ENCODE assay signal across 9 cellular contexts in the genomic region with DNA sequence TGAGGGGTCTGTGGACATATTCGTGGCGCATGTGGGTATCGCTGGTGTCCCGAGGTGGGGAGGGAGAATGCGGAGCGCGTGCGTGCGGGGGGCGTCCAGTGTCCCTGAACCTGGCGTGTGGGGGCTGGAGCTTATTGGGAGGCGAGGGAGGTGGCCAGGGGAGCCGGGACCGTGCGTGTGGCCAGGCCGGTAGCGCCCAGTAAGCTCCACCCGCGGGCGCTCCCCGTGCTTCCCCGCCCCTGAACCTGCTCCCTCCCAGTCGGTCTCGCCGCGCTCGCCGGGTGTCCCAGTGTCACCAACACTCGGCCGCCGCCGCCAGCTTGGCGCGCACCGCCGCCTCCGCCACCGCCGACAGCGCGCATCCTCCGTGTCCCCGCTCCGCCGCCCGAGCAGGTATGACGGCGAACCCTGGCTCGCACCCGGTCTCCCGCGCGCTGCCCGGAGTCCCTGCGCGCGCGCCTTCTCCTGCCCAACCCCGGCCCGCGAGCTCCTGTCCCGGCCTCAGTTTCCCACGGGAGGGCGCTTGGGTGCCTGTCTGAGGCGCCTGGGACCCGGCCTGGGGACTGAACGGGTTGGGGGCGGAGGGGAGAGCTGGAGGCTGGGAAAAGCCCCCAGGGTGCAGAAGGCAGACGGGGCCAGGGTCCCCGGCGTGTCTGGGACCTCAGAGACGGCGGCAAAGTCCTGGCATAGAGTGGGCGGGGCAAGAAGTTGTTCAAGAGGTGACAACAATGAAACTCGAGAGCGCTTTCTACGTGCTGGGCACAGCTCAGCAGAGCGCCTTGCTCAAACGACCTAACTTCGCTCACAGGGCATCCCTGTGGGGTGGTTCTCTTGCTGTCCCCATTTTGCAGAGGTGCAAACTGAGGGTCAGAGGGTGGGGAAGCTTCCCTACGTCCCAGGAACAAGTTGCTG. TPM values are rescaled to one million over a fixed set of nuclear protein-coding genes. Genes with fewer than 3 reads are reported as not detected.
DNase-seq lines count a peak whose midpoint lies in the region; ATAC-seq and TF ChIP-seq lines count a peak whose summit lies in the region.
"Had no signal": no experiment of that assay in that cellular context is flagged by ENCODE, and none has a peak within 500 bp of the region (broad histone marks: within the 10 kb centered on the region; RNA-seq: fewer than 3 reads in every experiment).

A gene with protein sequence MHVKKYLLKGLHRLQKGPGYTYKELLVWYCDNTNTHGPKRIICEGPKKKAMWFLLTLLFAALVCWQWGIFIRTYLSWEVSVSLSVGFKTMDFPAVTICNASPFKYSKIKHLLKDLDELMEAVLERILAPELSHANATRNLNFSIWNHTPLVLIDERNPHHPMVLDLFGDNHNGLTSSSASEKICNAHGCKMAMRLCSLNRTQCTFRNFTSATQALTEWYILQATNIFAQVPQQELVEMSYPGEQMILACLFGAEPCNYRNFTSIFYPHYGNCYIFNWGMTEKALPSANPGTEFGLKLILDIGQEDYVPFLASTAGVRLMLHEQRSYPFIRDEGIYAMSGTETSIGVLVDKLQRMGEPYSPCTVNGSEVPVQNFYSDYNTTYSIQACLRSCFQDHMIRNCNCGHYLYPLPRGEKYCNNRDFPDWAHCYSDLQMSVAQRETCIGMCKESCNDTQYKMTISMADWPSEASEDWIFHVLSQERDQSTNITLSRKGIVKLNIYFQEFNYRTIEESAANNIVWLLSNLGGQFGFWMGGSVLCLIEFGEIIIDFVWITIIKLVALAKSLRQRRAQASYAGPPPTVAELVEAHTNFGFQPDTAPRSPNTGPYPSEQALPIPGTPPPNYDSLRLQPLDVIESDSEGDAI (plus strand): TSS at position 258 of the 912 bp plus-strand sequence. CDS start 46,298 bp downstream, outside the sequence.

- no peak for ATAC-seq in T-helper 17 cell
- no peak for ATAC-seq in thoracic aorta (ENCODE audit: insufficient number of reproducible peaks, low FRiP score, low read depth)
- no peak for ATAC-seq in HG02852 (IDR thresholded peaks at IDR 0.05; ENCODE audit: unreplicated experiment)

- no peak within 1 kb of the TSS for H3K27ac Mint-ChIP-seq in T-helper 17 cell

- H3K27ac ChIP-seq in iPS-20b (ENCODE audit: low read length) = no peak within 1 kb of the TSS
- H3K27ac ChIP-seq in thoracic aorta = no peak within 1 kb of the TSS

- H3K27me3 ChIP-seq in iPS-20b (ENCODE audit: insufficient read depth, low read length) = peaks cover 48% of the 10 kb centered on the region
- H3K27me3 ChIP-seq in thoracic aorta (replicated peaks; ENCODE audit: insufficient read depth) = no peaks in the 10 kb centered on the region

- peak within 1 kb of the TSS; percentile 22 for H3K4me3 Mint-ChIP-seq in T-helper 17 cell

- H3K9ac ChIP-seq in iPS-20b (ENCODE audit: low read depth, low read length) = no peak within 1 kb of the TSS

- peak; percentile 13 for DNase-seq in activated CD4-positive, alpha-beta T cell treated with anti-CD3 and anti-CD28 coated beads for 48 hours
- DNase-seq in activated CD4-positive, alpha-beta T cell treated with anti-CD3 and anti-CD28 coated beads, Interleukin-2, amount 50 U/mL, for 4 hours = no peak
- DNase-seq in T-helper 17 cell = no peak
- no peak for DNase-seq in thoracic aorta (ENCODE audit: low spot score)
- no peak for DNase-seq in Ammon's horn (ENCODE audit: low spot score)
- DNase-seq in kidney tubule cell (ENCODE audit: low spot score) = no peak
- DNase-seq: CD8-positive, alpha-beta memory T cell had no signal

- peaks cover 8% of the 10 kb centered on the region for H3K36me3 Mint-ChIP-seq in T-helper 17 cell (ENCODE audit: low read depth)

- TF ChIP-seq CTCF in thoracic aorta (IDR thresholded peaks at IDR 0.05) = no peak

- H3K27me3 Mint-ChIP-seq in T-helper 17 cell = peaks cover 36% of the 10 kb centered on the region

- no peaks in the 10 kb centered on the region for H3K9me3 ChIP-seq in T-helper 17 cell (ENCODE audit: control insufficient read depth, low read length, poor library complexity, severe bottlenecking)
- H3K9me3 ChIP-seq in iPS-20b (ENCODE audit: insufficient read depth, low read depth, low read length) = no peaks in the 10 kb centered on the region
- H3K9me3 ChIP-seq in thoracic aorta = no peaks in the 10 kb centered on the region

- peak within 1 kb of the TSS; percentile 73 for H3K4me3 ChIP-seq in iPS-20b (ENCODE audit: low read length)
- peak within 1 kb of the TSS; percentile 29 for H3K4me3 ChIP-seq in thoracic aorta

- H3K4me1 ChIP-seq in iPS-20b (ENCODE audit: insufficient read depth, low read length) (0 out of 2 replicates have a peak, but pooled peaks cover 4% of the 10 kb centered on the region), thoracic aorta (ENCODE audit: control insufficient read depth in 1 of 2, low read depth in 2 of 2) (peaks cover 0 to 9% of the 10 kb centered on the region in 2 donors)

- no peaks in the 10 kb centered on the region for H3K36me3 ChIP-seq in iPS-20b (ENCODE audit: insufficient read depth, low read depth, low read length)
- no peaks in the 10 kb centered on the region for H3K36me3 ChIP-seq in thoracic aorta

- H3K4me1 Mint-ChIP-seq in T-helper 17 cell = peaks cover 6% of the 10 kb centered on the region

RNA-seq across cellular contexts. Expression of the gene that starts here (rescaled TPM):
- total RNA-seq in T-helper 17 cell (not detected), thoracic aorta (1 to 10 TPM in 1 of 2 donors, not detected in 1; 1.1 TPM)
- total RNA-seq: CD8-positive, alpha-beta memory T cell had no signal
